8 cellular contexts compared by ENCODE assay signal in genomic region chr5:175478384-175479124, GRCh38. TPM values are rescaled to one million over a fixed set of nuclear protein-coding genes. Genes with fewer than 3 reads are reported as not detected.
DNase-seq lines count a peak whose midpoint lies in the region; ATAC-seq and TF ChIP-seq lines count a peak whose summit lies in the region.

SFXN1 (plus strand) TSS chr5:175478560; CDS start chr5:175492104, 13,544 bp downstream.

- peaks cover 9% of the 10 kb centered on the region for H3K27me3 Mint-ChIP-seq in CD4-positive, alpha-beta T cell

- peaks cover 32% of the 10 kb centered on the region for H3K4me1 ChIP-seq in mucosa of descending colon (ENCODE audit: low read depth)

- H3K27me3 ChIP-seq in CD4-positive, alpha-beta T cell (ENCODE audit: control insufficient read depth, insufficient read depth, low read length) = no peaks in the 10 kb centered on the region

- no peaks in the 10 kb centered on the region for H3K36me3 ChIP-seq in mucosa of descending colon (ENCODE audit: low read depth)

- ATAC-seq in CD4-positive, alpha-beta T cell (ENCODE audit: poor library complexity) = peak; percentile 40
- ATAC-seq in GM19324 (IDR thresholded peaks at IDR 0.05; ENCODE audit: low FRiP score, unreplicated experiment) (peak; percentile 90), HG03460 (IDR thresholded peaks at IDR 0.05; ENCODE audit: unreplicated experiment) (peak; percentile 83), mucosa of descending colon (peak; percentile 95)

- POLR2A ChIA-PET in CD4-positive, alpha-beta T cell (lab: Charles Lee) = interaction anchor here (0.6 to 1.8 kb wide), 18 partner anchors 9 to 1654 kb away, joined by 3 to 31 read pairs (median 4); partner anchors contain the start of genes HRH2 and RNF44

- peak within 1 kb of the TSS; percentile 98 for H3K4me3 Mint-ChIP-seq in CD4-positive, alpha-beta T cell

- peaks cover 57% of the 10 kb centered on the region for H3K4me1 Mint-ChIP-seq in CD4-positive, alpha-beta T cell (ENCODE audit: low read depth)

- CTCF ChIA-PET in CD4-positive, alpha-beta T cell (lab: Charles Lee) = interaction anchor here (1.0 to 1.3 kb wide), 2 partner anchors 14 to 56 kb away, joined by 4 to 5 read pairs; no protein-coding TSS in a partner anchor

- no peak for TF ChIP-seq CTCF in CD4-positive, alpha-beta T cell (IDR thresholded peaks at IDR 0.05)
- no peak for TF ChIP-seq CTCF in epithelial cell of esophagus (IDR thresholded peaks at IDR 0.05; ENCODE audit: insufficient read depth, low read depth, low read length, missing control alignments)
- TF ChIP-seq CTCF in mucosa of descending colon (IDR thresholded peaks at IDR 0.05) = no peak

- H3K36me3 Mint-ChIP-seq in CD4-positive, alpha-beta T cell (ENCODE audit: low read depth) = peaks cover 43% of the 10 kb centered on the region

- H3K9me3 Mint-ChIP-seq in CD4-positive, alpha-beta T cell = no peaks in the 10 kb centered on the region

- peak within 1 kb of the TSS; percentile 60 for H3K27ac ChIP-seq in CD4-positive, alpha-beta T cell (ENCODE audit: low read depth, low read length)

- DNase-seq in CD4-positive, alpha-beta T cell = peak; percentile 51 to 84 (median 68)
- DNase-seq in NOMO-1 treated with dmso at 0.1 percent for 144 hours (lab: John Stamatoyannopoulos, UW; ENCODE audit: unreplicated experiment) (peak; percentile 43), epithelial cell of esophagus (ENCODE audit: low read depth) (peak; percentile 73), mucosa of descending colon (peak; percentile 86 to 93 (median 88))
- DNase-seq in activated CD8-positive, alpha-beta memory T cell treated with anti-CD3 and anti-CD28 coated beads, Interleukin-2, amount 50 U/mL, for 48 hours = peak; percentile 92
- peak; percentile 76 for DNase-seq in stimulated activated CD8-positive, alpha-beta memory T cell treated with anti-CD3 and anti-CD28 coated beads, Interleukin-4, amount 100 ng/mL, for 24 hours (ENCODE audit: low read depth)

- peak within 1 kb of the TSS; percentile 92 for H3K27ac Mint-ChIP-seq in CD4-positive, alpha-beta T cell

- H3K9me3 ChIP-seq in CD4-positive, alpha-beta T cell (ENCODE audit: control insufficient read depth, low read length) = no peaks in the 10 kb centered on the region
- no peaks in the 10 kb centered on the region for H3K9me3 ChIP-seq in mucosa of descending colon

- H3K4me3 ChIP-seq in epithelial cell of esophagus (ENCODE audit: low read length) (peak within 1 kb of the TSS; percentile 89), mucosa of descending colon (peak within 1 kb of the TSS; percentile 82)

- intact Hi-C loops in CD4-positive, alpha-beta T cell (cut with DNase I, micrococcal nuclease) = loop anchor here in 1 of 2 experiments (2.0 kb wide), 1 partner anchor 40 kb away; no protein-coding TSS in a partner anchor
- intact Hi-C loops in mucosa of descending colon (cut with DNase I, micrococcal nuclease) = no loop called here

RNA-seq across cellular contexts. Expression of gene SFXN1, which starts in this region (rescaled TPM):
- total RNA-seq in CD4-positive, alpha-beta T cell = 100 to 1,000 TPM; 133 to 138 TPM
- total RNA-seq in mucosa of descending colon = 100 to 1,000 TPM in 1 of 3 donors, 10 to 100 TPM in 2; 56.8 to 122 (median 92.5) TPM

Comparison
In these comparisons a context has a peak if more than half of its experiments do, and no peak if none do; other contexts are left out.
1. Peak in every context shown above with its lines: DNase-seq, ATAC-seq, H3K4me3 ChIP-seq and H3K27ac ChIP-seq.
2. ATAC-seq: peak in every context shown above with its lines; median percentile 95 in mucosa of descending colon; 90 in GM19324; 83 in HG03460; 40 in CD4-positive, alpha-beta T cell.